In the genomic region with DNA sequence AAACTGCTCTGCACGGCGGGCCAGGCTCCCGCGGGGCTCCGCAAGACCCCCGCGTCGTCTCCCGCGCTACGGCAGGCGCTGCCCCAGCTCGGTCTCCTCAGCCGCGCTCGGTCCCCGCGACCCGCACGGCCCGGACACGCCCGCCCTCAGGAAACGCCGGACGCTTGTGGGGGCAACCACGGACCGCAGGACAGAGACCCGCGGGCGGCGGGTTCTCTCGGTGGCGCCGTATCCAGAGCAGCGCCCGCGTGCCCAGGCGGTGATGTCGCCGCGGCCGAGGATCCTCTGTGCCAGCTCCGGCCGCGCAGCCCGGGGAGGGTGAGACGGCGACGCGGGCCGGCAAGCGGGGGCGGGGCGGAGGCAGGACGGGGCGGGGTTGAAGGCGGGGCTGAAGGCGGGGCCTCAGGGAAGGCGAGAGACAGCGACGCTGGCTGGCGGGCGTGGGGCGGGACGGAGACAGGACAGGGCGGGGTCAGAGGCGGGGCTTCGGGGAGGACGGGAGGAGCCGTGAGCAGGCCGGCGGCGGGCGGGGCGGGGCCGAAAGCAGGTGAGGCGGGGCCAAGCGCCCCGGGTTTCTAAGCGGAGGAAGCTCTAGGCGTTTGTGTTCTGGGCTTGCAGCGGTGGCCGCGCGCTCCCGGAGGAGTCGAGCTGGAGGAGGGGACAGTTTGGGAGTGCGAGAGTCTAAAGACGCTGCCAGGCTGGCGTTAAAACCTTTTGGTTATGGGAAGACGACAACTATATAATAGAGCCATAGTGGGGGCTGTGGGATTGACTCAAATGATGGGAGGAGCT, we compare ENCODE assay signal across 8 cellular contexts. TPM values are rescaled to one million over a fixed set of nuclear protein-coding genes. Genes with fewer than 3 reads are reported as not detected.
DNase-seq lines count a peak whose midpoint lies in the region; ATAC-seq and TF ChIP-seq lines count a peak whose summit lies in the region.

Gene DSEL (minus strand): TSS at position 289 of the 792 bp plus-strand sequence. CDS start 2,112 bp downstream, outside the sequence.

- H3K4me1 Mint-ChIP-seq in T-helper 17 cell = peaks cover 16% of the 10 kb centered on the region

- H3K4me3 ChIP-seq in GM08714 (ENCODE audit: low read length) = peak within 1 kb of the TSS; percentile 55
- peak within 1 kb of the TSS; percentile 94 for H3K4me3 ChIP-seq in left ventricle myocardium inferior
- peak within 1 kb of the TSS; percentile 65 to 85 (median 79) for H3K4me3 ChIP-seq in transverse colon

- H3K27ac ChIP-seq in angular gyrus (ENCODE audit: low read depth, low read length) (peak within 1 kb of the TSS; percentile 93), left ventricle myocardium inferior (replicated peaks) (peak within 1 kb of the TSS; percentile 89), transverse colon (peak within 1 kb of the TSS; percentile 86 to 89 (median 88))

- H3K4me3 Mint-ChIP-seq in T-helper 17 cell = peak within 1 kb of the TSS; percentile 99

- H3K4me1 ChIP-seq in left ventricle myocardium inferior (peaks cover 30% of the 10 kb centered on the region), transverse colon (peaks cover 0 to 19% (median 7%) of the 10 kb centered on the region in 4 donors)

- no peaks in the 10 kb centered on the region for H3K36me3 Mint-ChIP-seq in T-helper 17 cell (ENCODE audit: low read depth)

- no peak for TF ChIP-seq EP300 in transverse colon (IDR thresholded peaks at IDR 0.05; ENCODE audit: low read depth)

- no peaks in the 10 kb centered on the region for H3K27me3 ChIP-seq in left ventricle myocardium inferior (ENCODE audit: low read depth)
- peaks cover 4% of the 10 kb centered on the region for H3K27me3 ChIP-seq in transverse colon

- H3K27me3 Mint-ChIP-seq in T-helper 17 cell = peaks cover 8% of the 10 kb centered on the region

- peak within 1 kb of the TSS; percentile 75 for H3K27ac Mint-ChIP-seq in T-helper 17 cell

- intact Hi-C loops in left ventricle myocardium inferior (cut with micrococcal nuclease) = no loop called here
- intact Hi-C loops in posterior vena cava (cut with DNase I) = no loop called here
- intact Hi-C loops in transverse colon (cut with DNase I; ENCODE audit: low total_unique reads) = no loop called here

- no peak for TF ChIP-seq CTCF in left ventricle myocardium inferior (IDR thresholded peaks at IDR 0.05; ENCODE audit: borderline replicate concordance)
- no peak for TF ChIP-seq CTCF in transverse colon (IDR thresholded peaks at IDR 0.05)

- in situ Hi-C loops in transverse colon (cut with MboI; ENCODE audit: low pct_ligation_motif_present in 1 of 4, low pct_unique_long_range_greater_than_20kb in 1 of 4, low sequenced_read_pairs in 3 of 4) = no loop called here

- H3K36me3 ChIP-seq in left ventricle myocardium inferior (no peaks in the 10 kb centered on the region), transverse colon (no peaks in the 10 kb centered on the region)

- TF ChIP-seq POLR2A in transverse colon (IDR thresholded peaks at IDR 0.05) = peak; percentile 16

- ATAC-seq in HG02623 (IDR thresholded peaks at IDR 0.05; ENCODE audit: unreplicated experiment) = peak; percentile 98
- peak; percentile 98 for ATAC-seq in T-helper 17 cell

- H3K9me3 ChIP-seq in T-helper 17 cell (ENCODE audit: control insufficient read depth, low read length, poor library complexity, severe bottlenecking) (no peaks in the 10 kb centered on the region), left ventricle myocardium inferior (replicated peaks) (no peaks in the 10 kb centered on the region), transverse colon (no peaks in the 10 kb centered on the region)

- DNase-seq in NCI-H1092 treated with DMSO at 0.1 percent for 48 hours (lab: John Stamatoyannopoulos, UW) = peak; percentile 94
- peak; percentile 94 to 98 (median 98) for DNase-seq in T-helper 17 cell
- peak; percentile 98 for DNase-seq in left ventricle myocardium inferior
- DNase-seq in posterior vena cava (ENCODE audit: low spot score) = peak; percentile 100
- peak; percentile 98 for DNase-seq in transverse colon

- WGBS in transverse colon (ENCODE audit: low coverage in 1 of 2), 2 donors = 0 to 1% methylated on average over 1 to 53 of the region's 92 CpGs

RNA-seq across cellular contexts. Expression of gene DSEL, which starts in this region (rescaled TPM):
- 1 to 10 TPM; 1.1 TPM for total RNA-seq in T-helper 17 cell
- total RNA-seq in left ventricle myocardium inferior = 1.6 TPM
- 10 to 100 TPM; 11.6 to 16.4 TPM for total RNA-seq in posterior vena cava
- total RNA-seq in transverse colon = 1 to 10 TPM; 1.2 to 5.1 (median 2.0) TPM

Comparison
In these comparisons a context has a peak if more than half of its experiments do, and no peak if none do; other contexts are left out.
1. Peak in every context shown above with its lines: DNase-seq, ATAC-seq, H3K4me3 ChIP-seq and H3K27ac ChIP-seq.